In the genomic region with DNA sequence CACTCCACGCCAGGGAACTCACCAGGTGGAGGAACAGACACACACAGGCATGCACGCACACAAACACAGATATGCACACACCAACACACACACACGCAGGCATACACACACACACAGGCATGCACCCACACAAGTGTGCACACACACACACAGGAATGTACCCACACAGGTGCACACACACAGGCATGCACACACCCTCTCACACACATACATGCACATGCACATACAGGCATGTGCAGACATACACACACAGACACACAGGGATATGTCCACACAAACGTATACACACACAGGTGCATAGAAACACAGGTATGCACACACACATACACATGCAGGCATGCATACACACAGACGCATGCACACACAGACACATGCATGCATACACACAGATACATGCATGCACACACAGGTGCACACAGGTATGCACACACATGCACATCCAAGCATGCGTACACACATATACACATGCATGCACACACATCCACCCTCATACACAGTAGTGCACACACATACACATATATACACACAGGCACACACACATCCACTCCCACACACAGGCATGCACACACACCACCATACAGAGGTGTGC, we compare ENCODE assay signal across 17 cellular contexts.
"Had no signal": no experiment of that assay in that cellular context is flagged by ENCODE, and none has a peak within 500 bp of the region (broad histone marks: within the 10 kb centered on the region; RNA-seq: fewer than 3 reads in every experiment).

No MANE protein-coding gene starts in this region.

- H3K27ac ChIP-seq: breast epithelium, heart left ventricle, sigmoid colon, testis had no signal

- H3K9me3 ChIP-seq: breast epithelium, heart left ventricle, sigmoid colon, testis had no signal

- H3K4me1 ChIP-seq: breast epithelium, testis had no signal

- H3K9me3 Mint-ChIP-seq: activated CD4-positive, alpha-beta memory T cell treated with anti-CD3 and anti-CD28 coated beads, Interleukin-2, amount 10 ng/mL, durations not matched to agents 7 days and 5 days; activated naive CD4-positive, alpha-beta T cell treated with anti-CD3 and anti-CD28 coated beads, Interleukin-2, amount 50 U/mL, for 24 hours; nephron progenitor cell; stimulated activated naive CD8-positive, alpha-beta T cell treated with anti-CD3 and anti-CD28 coated beads, Interleukin-15, amount 100 ng/mL, for 72 hours had no signal

- H3K4me3 ChIP-seq: breast epithelium, heart left ventricle, sigmoid colon, testis had no signal

- H3K27me3 ChIP-seq: breast epithelium, heart left ventricle, sigmoid colon, testis had no signal

- H3K4me3 Mint-ChIP-seq: activated CD4-positive, alpha-beta memory T cell treated with anti-CD3 and anti-CD28 coated beads, Interleukin-2, amount 10 ng/mL, durations not matched to agents 7 days and 5 days; activated naive CD4-positive, alpha-beta T cell treated with anti-CD3 and anti-CD28 coated beads, Interleukin-2, amount 50 U/mL, for 24 hours; nephron progenitor cell; stimulated activated naive CD8-positive, alpha-beta T cell treated with anti-CD3 and anti-CD28 coated beads, Interleukin-15, amount 100 ng/mL, for 72 hours; T-helper 17 cell had no signal

- ATAC-seq: heart left ventricle; SK-N-SH treated with all-trans-retinoic acid at 6 μM for 48 hours; stimulated activated naive CD8-positive, alpha-beta T cell treated with anti-CD3 and anti-CD28 coated beads, Interleukin-15, amount 100 ng/mL, for 72 hours; T-helper 17 cell had no signal

- DNase-seq: activated CD4-positive, alpha-beta memory T cell treated with anti-CD3 and anti-CD28 coated beads, Interleukin-2, amount 10 ng/mL, durations not matched to agents 7 days and 5 days; activated CD4-positive, alpha-beta T cell treated with anti-CD3 and anti-CD28 coated beads for 1 hour; activated effector memory CD4-positive, alpha-beta T cell treated with Interleukin-2 at 50 U/mL for 16 hours; anterior cingulate cortex; mammary epithelial cell; nephron progenitor cell; sigmoid colon; stimulated activated CD4-positive, alpha-beta T cell treated with anti-CD3 and anti-CD28 coated beads, Interleukin-2, amount 100 ng/mL, for 24 hours; stimulated activated naive CD8-positive, alpha-beta T cell treated with anti-CD3 and anti-CD28 coated beads, Interleukin-15, amount 100 ng/mL, for 72 hours; T-helper 17 cell; testis had no signal

- H3K36me3 ChIP-seq: breast epithelium, sigmoid colon had no signal

- H3K27ac Mint-ChIP-seq: activated CD4-positive, alpha-beta memory T cell treated with anti-CD3 and anti-CD28 coated beads, Interleukin-2, amount 10 ng/mL, durations not matched to agents 7 days and 5 days; activated naive CD4-positive, alpha-beta T cell treated with anti-CD3 and anti-CD28 coated beads, Interleukin-2, amount 50 U/mL, for 24 hours had no signal

- FAIRE-seq: endothelial cell of umbilical vein, frontal cortex had no signal

- H3K27me3 Mint-ChIP-seq: activated CD4-positive, alpha-beta memory T cell treated with anti-CD3 and anti-CD28 coated beads, Interleukin-2, amount 10 ng/mL, durations not matched to agents 7 days and 5 days; activated naive CD4-positive, alpha-beta T cell treated with anti-CD3 and anti-CD28 coated beads, Interleukin-2, amount 50 U/mL, for 24 hours; stimulated activated naive CD8-positive, alpha-beta T cell treated with anti-CD3 and anti-CD28 coated beads, Interleukin-15, amount 100 ng/mL, for 72 hours; T-helper 17 cell had no signal

- H3K36me3 Mint-ChIP-seq: activated naive CD4-positive, alpha-beta T cell treated with anti-CD3 and anti-CD28 coated beads, Interleukin-2, amount 50 U/mL, for 24 hours had no signal
